Comparison of ENCODE assay signal across 18 cellular contexts in genomic region chr9:84343111-84343521, GRCh38. TPM values are rescaled to one million over a fixed set of nuclear protein-coding genes. Genes with fewer than 3 reads are reported as not detected.
DNase-seq lines count a peak whose midpoint lies in the region; TF ChIP-seq lines count a peak whose summit lies in the region.
"Had no signal": no experiment of that assay in that cellular context is flagged by ENCODE, and none has a peak within 500 bp of the region (broad histone marks: within the 10 kb centered on the region; RNA-seq: fewer than 3 reads in every experiment).

No MANE protein-coding gene starts in this region.

- H3K9me3 Mint-ChIP-seq in HFFc6 = no peaks in the 10 kb centered on the region
- H3K9me3 Mint-ChIP-seq in osteocyte (ENCODE audit: unreplicated experiment) = no peaks in the 10 kb centered on the region
- H3K9me3 Mint-ChIP-seq: activated naive CD8-positive, alpha-beta T cell treated with anti-CD3 and anti-CD28 coated beads for 36 hours; dendritic cell treated with granulocyte-macrophage colony-stimulating factor and Interleukin-4, amounts not matched to agents 40 ng/mL and 50 ng/mL, for 4 days had no signal

- H3K27ac Mint-ChIP-seq in HFFc6 (no peak overlapping the region), osteocyte (ENCODE audit: unreplicated experiment) (peak overlapping the region; percentile 57)
- H3K27ac Mint-ChIP-seq: activated naive CD8-positive, alpha-beta T cell treated with anti-CD3 and anti-CD28 coated beads for 36 hours; dendritic cell treated with granulocyte-macrophage colony-stimulating factor and Interleukin-4, amounts not matched to agents 40 ng/mL and 50 ng/mL, for 4 days; T-helper 17 cell had no signal

- peaks cover 45% of the 10 kb centered on the region for H3K4me1 ChIP-seq in cardiac muscle cell (ENCODE audit: low read depth)
- H3K4me1 ChIP-seq: right lobe of liver had no signal

- DNase-seq in HFFc6 = peak; percentile 5
- DNase-seq in amniotic stem cell (lab: John Stamatoyannopoulos, UW) = peak; percentile 66
- DNase-seq in cardiac muscle cell (ENCODE audit: low read depth in 1 of 2, low spot score in 1 of 2) = peak; percentile 84 to 90
- peak; percentile 81 for DNase-seq in osteocyte (ENCODE audit: extremely low spot score, unreplicated experiment)
- no peak for DNase-seq in DMS 273 (lab: John Stamatoyannopoulos, UW; ENCODE audit: unreplicated experiment)
- DNase-seq in activated naive CD4-positive, alpha-beta T cell treated with anti-CD3 and anti-CD28 coated beads, Interleukin-2, amount 50 U/mL, for 16 hours = no peak
- no peak for DNase-seq in NCI-H345 treated with DMSO at 0.1 percent for 48 hours (lab: John Stamatoyannopoulos, UW; ENCODE audit: unreplicated experiment)
- DNase-seq: activated CD4-positive, alpha-beta T cell treated with anti-CD3 and anti-CD28 coated beads for 48 hours; activated naive CD8-positive, alpha-beta T cell treated with anti-CD3 and anti-CD28 coated beads for 36 hours; GDM1; NCI-H1436; right lobe of liver; stimulated activated CD4-positive, alpha-beta T cell treated with anti-CD3 and anti-CD28 coated beads, Interleukin-4, amount 100 ng/mL, for 24 hours; T-helper 17 cell; transverse colon had no signal

- H3K4me3 ChIP-seq in cardiac muscle cell = no peak overlapping the region
- H3K4me3 ChIP-seq: right lobe of liver, transverse colon had no signal

- no peaks in the 10 kb centered on the region for H3K36me3 ChIP-seq in cardiac muscle cell
- H3K36me3 ChIP-seq: right lobe of liver, transverse colon had no signal

- H3K27me3 Mint-ChIP-seq in HFFc6 (ENCODE audit: insufficient read depth) = peaks cover 8% of the 10 kb centered on the region
- H3K27me3 Mint-ChIP-seq in osteocyte (ENCODE audit: unreplicated experiment) = no peaks in the 10 kb centered on the region
- H3K27me3 Mint-ChIP-seq: activated naive CD8-positive, alpha-beta T cell treated with anti-CD3 and anti-CD28 coated beads for 36 hours; dendritic cell treated with granulocyte-macrophage colony-stimulating factor and Interleukin-4, amounts not matched to agents 40 ng/mL and 50 ng/mL, for 4 days had no signal

- no peaks in the 10 kb centered on the region for H3K9me3 ChIP-seq in cardiac muscle cell (ENCODE audit: low read depth)
- H3K9me3 ChIP-seq: right lobe of liver, transverse colon had no signal

- H3K36me3 Mint-ChIP-seq in HFFc6 (ENCODE audit: low read depth) (no peaks in the 10 kb centered on the region), osteocyte (ENCODE audit: unreplicated experiment) (no peaks in the 10 kb centered on the region)
- H3K36me3 Mint-ChIP-seq: activated naive CD8-positive, alpha-beta T cell treated with anti-CD3 and anti-CD28 coated beads for 36 hours had no signal

- H3K4me1 Mint-ChIP-seq in HFFc6 (ENCODE audit: low read depth) (no peaks in the 10 kb centered on the region), osteocyte (ENCODE audit: unreplicated experiment) (peaks cover 30% of the 10 kb centered on the region)
- H3K4me1 Mint-ChIP-seq: activated naive CD8-positive, alpha-beta T cell treated with anti-CD3 and anti-CD28 coated beads for 36 hours; T-helper 17 cell had no signal

- H3K4me3 Mint-ChIP-seq in HFFc6 (no peak overlapping the region), osteocyte (ENCODE audit: unreplicated experiment) (no peak overlapping the region)
- H3K4me3 Mint-ChIP-seq: activated naive CD8-positive, alpha-beta T cell treated with anti-CD3 and anti-CD28 coated beads for 36 hours; dendritic cell treated with granulocyte-macrophage colony-stimulating factor and Interleukin-4, amounts not matched to agents 40 ng/mL and 50 ng/mL, for 4 days; T-helper 17 cell had no signal

- no peaks in the 10 kb centered on the region for H3K27me3 ChIP-seq in cardiac muscle cell
- H3K27me3 ChIP-seq: right lobe of liver, transverse colon had no signal

- peak overlapping the region; percentile 98 for H3K27ac ChIP-seq in cardiac muscle cell
- H3K27ac ChIP-seq: KMS-11, right lobe of liver, transverse colon had no signal

- TF ChIP-seq CTCF in HFFc6 (IDR thresholded peaks at IDR 0.05) (no peak), cardiac muscle cell (IDR thresholded peaks at IDR 0.05; ENCODE audit: low read depth, low read length) (no peak), osteocyte (IDR thresholded peaks at IDR 0.05) (no peak)

RNA-seq across cellular contexts. Expression of gene SLC28A3, which starts 2.6 kb away (rescaled TPM):
- total RNA-seq in HFFc6 (2021; fragmentation: NEBNext Ultra II Directional; extraction: Animal tissue kit (Norgen Biotek cat#: 25700)) = under 1 TPM; 0.43 to 0.64 (median 0.54) TPM
- total RNA-seq in cardiac muscle cell (1.0 and 1.5 TPM in 2 replicates), osteocyte (not detected in 2 replicates)
- polyA plus RNA-seq in cardiac muscle cell = 0.70 and 2.1 TPM in 2 replicates
- total RNA-seq: NCI-H460, T-helper 17 cell had no signal

Comparison
In these comparisons a context has a peak if more than half of its experiments do, and no peak if none do; other contexts are left out.
1. DNase-seq: peak in HFFc6 (single experiment), amniotic stem cell (single experiment), cardiac muscle cell (2 of 2) and osteocyte (single experiment); none in DMS 273 (single experiment), activated naive CD4-positive, alpha-beta T cell treated with anti-CD3 and anti-CD28 coated beads, Interleukin-2, amount 50 U/mL, for 16 hours (single experiment) and NCI-H345 treated with DMSO at 0.1 percent for 48 hours (single experiment).